In genomic region chr19:39031368-39032163, GRCh38 we compare ENCODE assay signal across 9 cellular contexts. TPM values are rescaled to one million over a fixed set of nuclear protein-coding genes. Genes with fewer than 3 reads are reported as not detected.
DNase-seq lines count a peak whose midpoint lies in the region; ATAC-seq, FAIRE-seq and TF ChIP-seq lines count a peak whose summit lies in the region.
"Had no signal": no experiment of that assay in that cellular context is flagged by ENCODE, and none has a peak within 500 bp of the region (broad histone marks: within the 10 kb centered on the region; RNA-seq: fewer than 3 reads in every experiment).

No MANE protein-coding gene starts in this region.

- H4K20me1 ChIP-seq in endothelial cell of umbilical vein (replicated peaks; ENCODE audit: control insufficient read depth, extremely low read depth, insufficient read depth, low read length), result no peaks in the 10 kb centered on the region

- H3K4me3 ChIP-seq in endothelial cell of umbilical vein (replicated peaks in 1 of 3; ENCODE audit: insufficient read depth in 1 of 3, low read depth in 1 of 3, low read length in 3 of 3), result peak overlapping the region; percentile 28 to 58 (median 53)

- H3K4me1 Mint-ChIP-seq in mesothelial cell of epicardium, result peaks cover 14% of the 10 kb centered on the region

- peaks cover 5% of the 10 kb centered on the region for H3K4me1 ChIP-seq in endothelial cell of umbilical vein (ENCODE audit: control insufficient read depth, extremely low read depth, insufficient read depth, low read length)

- FAIRE-seq in endothelial cell of umbilical vein (lab: Jason Lieb, UNC), result peak; percentile 84
- FAIRE-seq: islet of Langerhans had no signal

- peak overlapping the region; percentile 68 for H3K4me3 Mint-ChIP-seq in mesothelial cell of epicardium

- no peaks in the 10 kb centered on the region for H3K27me3 ChIP-seq in endothelial cell of umbilical vein (ENCODE audit: control insufficient read depth in 2 of 2, insufficient read depth in 2 of 2, low read length in 2 of 2)

- H3K4me2 ChIP-seq in endothelial cell of umbilical vein (ENCODE audit: insufficient read depth, low read length), result peak overlapping the region; percentile 61

- H3K27me3 Mint-ChIP-seq in mesothelial cell of epicardium (ENCODE audit: low read depth), result peaks cover 3% of the 10 kb centered on the region

- H3K9ac ChIP-seq in endothelial cell of umbilical vein (replicated peaks; ENCODE audit: extremely low read depth, insufficient read depth, low read length), result no peak overlapping the region

- H3K9me1 ChIP-seq in endothelial cell of umbilical vein (replicated peaks; ENCODE audit: control insufficient read depth, extremely low read depth, insufficient read depth, low read length), result no peaks in the 10 kb centered on the region

- ATAC-seq in HG03159 (IDR thresholded peaks at IDR 0.05; ENCODE audit: unreplicated experiment) (peak; percentile 72), HG02981 (IDR thresholded peaks at IDR 0.05; ENCODE audit: unreplicated experiment) (no peak)

- H3K36me3 Mint-ChIP-seq in mesothelial cell of epicardium, result peaks cover 10% of the 10 kb centered on the region

- POLR2A ChIA-PET in endothelial cell of umbilical vein (lab: Charles Lee), result no interaction called here

- no peak for TF ChIP-seq POLR2A in endothelial cell of umbilical vein (IDR thresholded peaks at IDR 0.05; ENCODE audit: low read depth, low read length)

- dilution Hi-C loops in endothelial cell of umbilical vein (cut with MboI; ENCODE audit: extremely low pct_ligation_motif_present, low sequenced_read_pairs), result no loop called here

- no peaks in the 10 kb centered on the region for H3K36me3 ChIP-seq in endothelial cell of umbilical vein (ENCODE audit: control insufficient read depth in 2 of 2, extremely low read depth in 1 of 2, insufficient read depth in 2 of 2, low read length in 2 of 2)

- TF ChIP-seq CTCF in endothelial cell of umbilical vein (IDR thresholded peaks at IDR 0.05; ENCODE audit: extremely low read depth in 1 of 2, insufficient read depth in 1 of 2, low read depth in 1 of 2, low read length in 2 of 2) (no peak), mesothelial cell of epicardium (IDR thresholded peaks at IDR 0.05; ENCODE audit: unreplicated experiment) (no peak)

- no peaks in the 10 kb centered on the region for H3K79me2 ChIP-seq in endothelial cell of umbilical vein (ENCODE audit: control insufficient read depth, insufficient read depth, low read length)

- CTCF ChIA-PET in endothelial cell of umbilical vein (lab: Charles Lee), result interaction anchor here (0.6 to 2.1 kb wide), 6 partner anchors 19 to 289 kb away, joined by 4 to 9 read pairs (median 6); partner anchors contain the start of genes FBXO17 and LRFN1

- H3K9me3 ChIP-seq in endothelial cell of umbilical vein (replicated peaks; ENCODE audit: control insufficient read depth, insufficient read depth, low read length), result no peaks in the 10 kb centered on the region

- peak; percentile 98 for DNase-seq in Daoy (ENCODE audit: low read depth)
- peak; percentile 95 to 97 for DNase-seq in NOMO-1 (lab: John Stamatoyannopoulos, UW; ENCODE audit: unreplicated experiment in 2 of 2)
- peak; percentile 87 for DNase-seq in activated CD8-positive, alpha-beta memory T cell treated with anti-CD3 and anti-CD28 coated beads, Interleukin-2, amount 50 U/mL, for 48 hours
- DNase-seq in endothelial cell of umbilical vein (ENCODE audit: low read depth, low spot score), result peak; percentile 51
- peak; percentile 78 to 84 for DNase-seq in mesothelial cell of epicardium (ENCODE audit: low spot score in 2 of 2, unreplicated experiment in 2 of 2)
- peak; percentile 58 to 60 for DNase-seq in stimulated activated CD8-positive, alpha-beta memory T cell treated with anti-CD3 and anti-CD28 coated beads, Interleukin-15, amount 100 ng/mL, for 4 hours (ENCODE audit: low read depth in 2 of 2)

- BruUV-seq in endothelial cell of umbilical vein (replicated peaks; lab: Mats Ljungman, UMichigan), result no TSS peak

- intact Hi-C loops in endothelial cell of umbilical vein (cut with micrococcal nuclease), result no loop called here

- H3K27ac ChIP-seq in endothelial cell of umbilical vein (ENCODE audit: insufficient read depth, low read depth, low read length), result no peak overlapping the region

- peak overlapping the region; percentile 92 for H2AFZ ChIP-seq in endothelial cell of umbilical vein (ENCODE audit: low read depth, low read length)

- H3K9me3 Mint-ChIP-seq in mesothelial cell of epicardium, result peaks cover 6% of the 10 kb centered on the region

- no peak overlapping the region for H3K27ac Mint-ChIP-seq in mesothelial cell of epicardium

TF ChIP-seq in endothelial cell of umbilical vein, 7 proteins besides CTCF, POLR2A, EP300 and RAD21:
- no peak for TF ChIP-seq FOS (IDR thresholded peaks at IDR 0.05; ENCODE audit: borderline replicate concordance, insufficient read depth, low read length)
- TF ChIP-seq JUN (IDR thresholded peaks at IDR 0.05; ENCODE audit: borderline replicate concordance, insufficient read depth, insufficient read length, low read depth), result no peak
- TF ChIP-seq EZH2 (IDR thresholded peaks at IDR 0.05; ENCODE audit: borderline replicate concordance, low read depth, low read length, severe bottlenecking), result no peak
- no peak for TF ChIP-seq MYC (IDR thresholded peaks at IDR 0.05; ENCODE audit: low read depth, low read length)
- no peak for TF ChIP-seq GATA2 (IDR thresholded peaks at IDR 0.05; ENCODE audit: insufficient read depth, insufficient read length, low read depth, low read length)
- no peak for TF ChIP-seq POLR2AphosphoS5 (IDR thresholded peaks at IDR 0.05; ENCODE audit: insufficient read depth, low read depth, low read length)
- no peak for TF ChIP-seq MAX (IDR thresholded peaks at IDR 0.05; ENCODE audit: insufficient read depth, insufficient read length)

RNA-seq across cellular contexts. Expression of gene FBXO27, which starts 0.8 kb away (rescaled TPM):
- 2.6 and 22.7 TPM in 2 replicates for total RNA-seq in Daoy (2014; rRNA removed; shearing (Covaris generic))
- total RNA-seq in endothelial cell of umbilical vein (4.2 and 6.5 TPM in 2 replicates), mesothelial cell of epicardium (9.5 to 10.2 TPM (median 9.6 TPM) in 3 replicates)
- 3.5 and 4.9 TPM in 2 replicates for polyA plus RNA-seq in endothelial cell of umbilical vein
- 2.5 and 3.0 TPM in 2 replicates for polyA plus RNA-seq in endothelial cell of umbilical vein (2011; cell fraction: cytosol; rRNA removed)
- polyA plus RNA-seq in endothelial cell of umbilical vein (2011; cell fraction: nucleus; rRNA removed), result 0.63 and 1.5 TPM in 2 replicates
- 2.9 and 4.7 TPM in 2 replicates for polyA plus RNA-seq in endothelial cell of umbilical vein (2012)
- polyA minus RNA-seq in endothelial cell of umbilical vein, result 4.7 and 9.5 TPM in 2 replicates
- polyA minus RNA-seq in endothelial cell of umbilical vein (2011; cell fraction: cytosol; rRNA and poly(A)+ RNA removed), result not detected
- polyA minus RNA-seq in endothelial cell of umbilical vein (2011; cell fraction: nucleus; rRNA and poly(A)+ RNA removed), result 0.91 and 2.4 TPM in 2 replicates

RNA-seq across cellular contexts. Expression of gene ACP7, which starts 52.6 kb away (rescaled TPM):
- 0.57 TPM in 1 of 2 replicates, not detected in the other for total RNA-seq in Daoy (2014; rRNA removed; shearing (Covaris generic))
- 0.18 and 0.49 TPM in 2 replicates for total RNA-seq in endothelial cell of umbilical vein
- 0.03 and 0.04 TPM in 2 replicates for polyA plus RNA-seq in endothelial cell of umbilical vein
- 0.04 and 0.08 TPM in 2 replicates for polyA plus RNA-seq in endothelial cell of umbilical vein (2011; cell fraction: cytosol; rRNA removed)
- polyA plus RNA-seq in endothelial cell of umbilical vein (2011; cell fraction: nucleus; rRNA removed), result 0.04 and 0.05 TPM in 2 replicates
- polyA plus RNA-seq in endothelial cell of umbilical vein (2012), result 0.25 TPM in 1 of 2 replicates, not detected in the other
- not detected in 2 replicates for polyA minus RNA-seq in endothelial cell of umbilical vein
- not detected for polyA minus RNA-seq in endothelial cell of umbilical vein (2011; cell fraction: cytosol; rRNA and poly(A)+ RNA removed)
- not detected in 2 replicates for polyA minus RNA-seq in endothelial cell of umbilical vein (2011; cell fraction: nucleus; rRNA and poly(A)+ RNA removed)
- total RNA-seq in mesothelial cell of epicardium, result not detected in 3 replicates

RNA-seq across cellular contexts. Expression of gene FBXO17, which starts 56.0 kb away (rescaled TPM):
- total RNA-seq in Daoy (2014; rRNA removed; shearing (Covaris generic)), result 12.6 and 36.9 TPM in 2 replicates
- total RNA-seq in endothelial cell of umbilical vein, result 23.8 and 24.4 TPM in 2 replicates
- 21.8 and 24.3 TPM in 2 replicates for polyA plus RNA-seq in endothelial cell of umbilical vein
- polyA plus RNA-seq in endothelial cell of umbilical vein (2011; cell fraction: cytosol; rRNA removed), result 17.6 and 21.6 TPM in 2 replicates
- polyA plus RNA-seq in endothelial cell of umbilical vein (2011; cell fraction: nucleus; rRNA removed), result 39.2 and 47.2 TPM in 2 replicates
- 29.7 and 37.9 TPM in 2 replicates for polyA plus RNA-seq in endothelial cell of umbilical vein (2012)
- polyA minus RNA-seq in endothelial cell of umbilical vein, result 12.6 and 20.1 TPM in 2 replicates
- polyA minus RNA-seq in endothelial cell of umbilical vein (2011; cell fraction: cytosol; rRNA and poly(A)+ RNA removed), result 1.3 TPM
- 10.7 and 15.5 TPM in 2 replicates for polyA minus RNA-seq in endothelial cell of umbilical vein (2011; cell fraction: nucleus; rRNA and poly(A)+ RNA removed)
- 72.7 to 77.3 TPM (median 72.8 TPM) in 3 replicates for total RNA-seq in mesothelial cell of epicardium
